Comparison of ENCODE assay signal across 7 cellular contexts in genomic region chr15:28598209-28598608, GRCh38. TPM values are rescaled to one million over a fixed set of nuclear protein-coding genes. Genes with fewer than 3 reads are reported as not detected.
"Had no signal": no experiment of that assay in that cellular context is flagged by ENCODE, and none has a peak within 500 bp of the region (broad histone marks: within the 10 kb centered on the region; RNA-seq: fewer than 3 reads in every experiment).

No MANE protein-coding gene starts in this region.

RNA-seq across cellular contexts. Expression of gene GOLGA6L25, which starts 44.8 kb away (rescaled TPM):
- total RNA-seq: GM23248, GM23338, H1, H4, H7, H9, HFFc6 had no signal
- polyA plus RNA-seq: GM23248, GM23338, H1 had no signal
